10 cellular contexts compared by ENCODE assay signal in the genomic region with DNA sequence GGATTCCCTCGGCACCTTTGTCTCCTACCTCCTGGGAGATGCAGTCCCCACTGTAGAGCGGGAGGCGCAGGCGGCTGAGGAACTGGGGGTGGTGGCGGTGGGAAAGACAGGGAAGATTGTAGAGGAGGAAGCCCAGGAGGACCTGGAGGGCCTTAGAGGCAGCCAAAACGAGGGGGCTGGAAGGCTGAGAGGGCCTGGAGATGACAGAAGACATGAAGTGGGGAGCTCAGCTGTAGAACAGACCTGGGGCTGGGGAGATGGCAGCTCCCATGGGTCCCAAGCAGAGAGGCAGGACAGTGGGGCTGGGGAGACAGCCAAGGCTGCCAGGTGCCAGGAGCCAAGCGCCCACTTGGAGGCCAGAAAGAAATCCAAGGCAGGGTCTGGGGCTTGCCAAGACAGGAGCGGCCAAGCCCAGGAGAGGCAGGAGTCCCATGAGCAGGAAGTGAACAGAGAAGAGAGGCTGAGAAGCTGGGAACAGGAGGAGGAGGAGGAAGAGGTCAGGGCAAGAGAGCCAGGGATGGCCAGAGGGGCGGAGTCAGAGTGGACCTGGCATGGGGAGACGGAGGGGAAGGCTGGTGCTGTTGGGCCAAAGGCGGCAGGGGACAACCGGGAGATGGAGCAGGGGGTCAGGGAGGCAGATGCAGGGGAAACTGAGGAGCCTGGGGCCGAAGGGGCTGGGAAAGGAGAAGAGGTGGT. TPM values are rescaled to one million over a fixed set of nuclear protein-coding genes. Genes with fewer than 3 reads are reported as not detected.
DNase-seq lines count a peak whose midpoint lies in the region; ATAC-seq and TF ChIP-seq lines count a peak whose summit lies in the region.
"Had no signal": no experiment of that assay in that cellular context is flagged by ENCODE, and none has a peak within 500 bp of the region (broad histone marks: within the 10 kb centered on the region; RNA-seq: fewer than 3 reads in every experiment).

No MANE protein-coding gene starts in this region.

- no peak overlapping the region for H3K9ac ChIP-seq in mesenchymal stem cell (ENCODE audit: low read length)

- H2BK5ac ChIP-seq in mesenchymal stem cell (ENCODE audit: low read depth, low read length, poor library complexity, severe bottlenecking), result no peak overlapping the region

- H3K36me3 Mint-ChIP-seq in activated T-helper 2 cell treated with anti-CD3 and anti-CD28 coated beads, Interferon-gamma antibody, Interleukin-2, Interleukin-4, amounts not matched to agents 10 μg/mL and 5 μg/mL and 100 μg/mL, durations not matched to agents 14 hours and 24 hours and 36 hours (ENCODE audit: low read depth), result peaks cover 27% of the 10 kb centered on the region

- H3K4me1 ChIP-seq in heart left ventricle (peaks cover 0 to 46% (median 8%) of the 10 kb centered on the region in 12 donors), mesenchymal stem cell (ENCODE audit: control insufficient read depth, insufficient read depth, low read depth, low read length) (peaks cover 4% of the 10 kb centered on the region), upper lobe of left lung (peaks cover 12 to 38% (median 25%) of the 10 kb centered on the region in 4 donors)

- 78 to 81% (median 79%) methylated on average over 13 of the region's 13 CpGs for WGBS in heart left ventricle, 4 donors
- 85% methylated on average over 13 of the region's 13 CpGs for WGBS in mesenchymal stem cell
- 71 to 72% methylated on average over 13 of the region's 13 CpGs for WGBS in upper lobe of left lung, 2 donors

- H3K9me3 Mint-ChIP-seq in activated T-helper 2 cell treated with anti-CD3 and anti-CD28 coated beads, Interferon-gamma antibody, Interleukin-2, Interleukin-4, amounts not matched to agents 10 μg/mL and 5 μg/mL and 100 μg/mL, durations not matched to agents 14 hours and 24 hours and 36 hours, result no peaks in the 10 kb centered on the region

- TF ChIP-seq POLR2A in heart left ventricle (IDR thresholded peaks at IDR 0.05), result no peak
- no peak for TF ChIP-seq POLR2A in upper lobe of left lung (IDR thresholded peaks at IDR 0.05)

- no peaks in the 10 kb centered on the region for H3K27me3 ChIP-seq in heart left ventricle
- peaks cover 0 to 24% of the 10 kb centered on the region in 2 experiments for H3K27me3 ChIP-seq in mesenchymal stem cell (ENCODE audit: control insufficient read depth in 1 of 2, insufficient read depth in 1 of 2, low read length in 2 of 2)
- no peaks in the 10 kb centered on the region for H3K27me3 ChIP-seq in upper lobe of left lung

- no peak overlapping the region for H2AK5ac ChIP-seq in mesenchymal stem cell (ENCODE audit: low read length, severe bottlenecking)

- H3K23ac ChIP-seq in mesenchymal stem cell (ENCODE audit: low read length in 2 of 2), result no peak overlapping the region

- H3K9me3 ChIP-seq in heart left ventricle (no peaks in the 10 kb centered on the region), mesenchymal stem cell (ENCODE audit: control insufficient read depth, low read length) (no peaks in the 10 kb centered on the region), upper lobe of left lung (no peaks in the 10 kb centered on the region)

- H3K4me2 ChIP-seq in mesenchymal stem cell (ENCODE audit: low read length, poor library complexity, severe bottlenecking), result no peak overlapping the region

- H3K4me3 ChIP-seq in heart left ventricle (peak overlapping the region in 8 of 12 donors; percentile 4 to 59 (median 24)), mesenchymal stem cell (ENCODE audit: insufficient read depth in 1 of 2, low read depth in 1 of 2, low read length in 2 of 2) (no peak overlapping the region), upper lobe of left lung (peak overlapping the region in 3 of 4 donors; percentile 22 to 51 (median 34))

- peak overlapping the region; percentile 99 for H3K27ac Mint-ChIP-seq in activated T-helper 2 cell treated with anti-CD3 and anti-CD28 coated beads, Interferon-gamma antibody, Interleukin-2, Interleukin-4, amounts not matched to agents 10 μg/mL and 5 μg/mL and 100 μg/mL, durations not matched to agents 14 hours and 24 hours and 36 hours

- H3K36me3 ChIP-seq in heart left ventricle, result peaks cover 0 to 8% (median 0%) of the 10 kb centered on the region in 9 donors
- H3K36me3 ChIP-seq in mesenchymal stem cell (ENCODE audit: control insufficient read depth in 1 of 2, insufficient read depth in 2 of 2, low read depth in 1 of 2, low read length in 2 of 2), result no peaks in the 10 kb centered on the region
- H3K36me3 ChIP-seq in upper lobe of left lung, result no peaks in the 10 kb centered on the region

- H3K14ac ChIP-seq in mesenchymal stem cell (ENCODE audit: low read length in 2 of 2), result no peak overlapping the region

- H4K91ac ChIP-seq in mesenchymal stem cell (ENCODE audit: low read length), result no peak overlapping the region

- H3K4me3 Mint-ChIP-seq in activated T-helper 2 cell treated with anti-CD3 and anti-CD28 coated beads, Interferon-gamma antibody, Interleukin-2, Interleukin-4, amounts not matched to agents 10 μg/mL and 5 μg/mL and 100 μg/mL, durations not matched to agents 14 hours and 24 hours and 36 hours (ENCODE audit: low read depth), result peak overlapping the region; percentile 76

- no peak overlapping the region for H2BK12ac ChIP-seq in mesenchymal stem cell (ENCODE audit: low read length in 2 of 2)

- peak overlapping the region; percentile 10 for H4K8ac ChIP-seq in mesenchymal stem cell (ENCODE audit: low read length)

- no peak for TF ChIP-seq EP300 in upper lobe of left lung (IDR thresholded peaks at IDR 0.05)

- peaks cover 7% of the 10 kb centered on the region for H3K79me1 ChIP-seq in mesenchymal stem cell (replicated peaks; ENCODE audit: low read length, poor library complexity, severe bottlenecking)

- no peak overlapping the region for H2BK15ac ChIP-seq in mesenchymal stem cell (ENCODE audit: low read depth, poor library complexity, severe bottlenecking)

- H2BK120ac ChIP-seq in mesenchymal stem cell (ENCODE audit: low read depth, low read length), result no peak overlapping the region

- DNase-seq in heart left ventricle (peak in 1 of 5 donors; percentile 43), cardiac septum (ENCODE audit: low spot score) (no peak), mesenchymal stem cell (no peak), upper lobe of left lung (no peak), GDM1 (lab: John Stamatoyannopoulos, UW) (no peak), GF-D8 (lab: John Stamatoyannopoulos, UW) (no peak), amygdala (lab: John Stamatoyannopoulos, UW) (no peak)
- no peak for DNase-seq in activated T-helper 2 cell treated with anti-CD3 and anti-CD28 coated beads, Interferon-gamma antibody, Interleukin-2, Interleukin-4, amounts not matched to agents 10 μg/mL and 5 μg/mL and 100 μg/mL, durations not matched to agents 14 hours and 24 hours and 36 hours (ENCODE audit: low spot score)
- DNase-seq: occipital lobe had no signal

- peaks cover 37% of the 10 kb centered on the region for H3K4me1 Mint-ChIP-seq in activated T-helper 2 cell treated with anti-CD3 and anti-CD28 coated beads, Interferon-gamma antibody, Interleukin-2, Interleukin-4, amounts not matched to agents 10 μg/mL and 5 μg/mL and 100 μg/mL, durations not matched to agents 14 hours and 24 hours and 36 hours (ENCODE audit: low read depth)

- no peaks in the 10 kb centered on the region for H3K27me3 Mint-ChIP-seq in activated T-helper 2 cell treated with anti-CD3 and anti-CD28 coated beads, Interferon-gamma antibody, Interleukin-2, Interleukin-4, amounts not matched to agents 10 μg/mL and 5 μg/mL and 100 μg/mL, durations not matched to agents 14 hours and 24 hours and 36 hours (ENCODE audit: low read depth)

- no peak for ATAC-seq in heart left ventricle
- ATAC-seq in upper lobe of left lung (ENCODE audit: low FRiP score in 2 of 2), result no peak

- intact Hi-C loops in heart left ventricle (cut with DNase I) (loop anchor here in 3 of 10 donors (5.0 to 10.0 kb wide), 4 partner anchors 47 to 200 kb away; partner anchors contain the start of genes SBK1 (in 1 of the 3) and SGF29 (in 1 of the 3)), cardiac septum (cut with DNase I) (loop anchor here (10.0 kb wide), 1 partner anchor 450 kb away; no protein-coding TSS in a partner anchor)
- intact Hi-C loops in activated T-helper 2 cell treated with anti-CD3 and anti-CD28 coated beads, Interferon-gamma antibody, Interleukin-2, Interleukin-4, amounts not matched to agents 10 μg/mL and 5 μg/mL and 100 μg/mL, durations not matched to agents 14 hours and 24 hours and 36 hours (cut with micrococcal nuclease), result no loop called here

- H3K27ac ChIP-seq in heart left ventricle, result peak overlapping the region in 4 of 12 donors; percentile 45 to 99 (median 48)
- H3K27ac ChIP-seq in mesenchymal stem cell (ENCODE audit: low read length, poor library complexity, severe bottlenecking), result no peak overlapping the region
- peak overlapping the region; percentile 75 to 98 (median 88) for H3K27ac ChIP-seq in upper lobe of left lung

- peak overlapping the region; percentile 30 for H2AFZ ChIP-seq in mesenchymal stem cell (ENCODE audit: low read depth, low read length)

- H3K4ac ChIP-seq in mesenchymal stem cell (ENCODE audit: low read depth in 1 of 2, low read length in 2 of 2), result no peak overlapping the region

- TF ChIP-seq CTCF in heart left ventricle (IDR thresholded peaks at IDR 0.05) (no peak), upper lobe of left lung (IDR thresholded peaks at IDR 0.05) (no peak)

- no peak overlapping the region for H3K18ac ChIP-seq in mesenchymal stem cell (ENCODE audit: low read depth in 1 of 2, low read length in 2 of 2)

RNA-seq across cellular contexts. Expression of gene APOBR, which starts 0.8 kb away (rescaled TPM):
- total RNA-seq in heart left ventricle (1 to 10 TPM in 3 of 9 donors, under 1 TPM in 6; 0.15 to 4.7 (median 0.79) TPM), cardiac septum (0.51 TPM), upper lobe of left lung (10 to 100 TPM; 17.0 to 45.0 (median 33.4) TPM)
- polyA plus RNA-seq in heart left ventricle, result 1 to 10 TPM in 1 of 2 donors, under 1 TPM in 1; 0.50 to 1.4 TPM
- 7.7 and 7.8 TPM in 2 replicates for total RNA-seq in activated T-helper 2 cell treated with anti-CD3 and anti-CD28 coated beads, Interferon-gamma antibody, Interleukin-2, Interleukin-4, amounts not matched to agents 10 μg/mL and 5 μg/mL and 100 μg/mL, durations not matched to agents 14 hours and 24 hours and 36 hours
- 0.01 TPM for polyA plus RNA-seq in mesenchymal stem cell (2013, experiment 1 of 2)
- 0.03 TPM for polyA plus RNA-seq in mesenchymal stem cell (2013, experiment 2 of 2)
- total RNA-seq: glomerular endothelial cell, occipital lobe had no signal

RNA-seq across cellular contexts. Expression of gene CLN3, which starts 3.4 kb away (rescaled TPM):
- total RNA-seq in heart left ventricle (10 to 100 TPM in 8 of 9 donors, 1 to 10 TPM in 1; 9.6 to 23.9 (median 14.2) TPM), cardiac septum (9.1 TPM), upper lobe of left lung (10 to 100 TPM; 39.5 to 96.4 (median 56.2) TPM)
- 10 to 100 TPM in 1 of 2 donors, 1 to 10 TPM in 1; 8.8 to 23.4 TPM for polyA plus RNA-seq in heart left ventricle
- 26.5 and 30.1 TPM in 2 replicates for total RNA-seq in activated T-helper 2 cell treated with anti-CD3 and anti-CD28 coated beads, Interferon-gamma antibody, Interleukin-2, Interleukin-4, amounts not matched to agents 10 μg/mL and 5 μg/mL and 100 μg/mL, durations not matched to agents 14 hours and 24 hours and 36 hours
- polyA plus RNA-seq in mesenchymal stem cell (2013, experiment 1 of 2), result 37.1 TPM
- polyA plus RNA-seq in mesenchymal stem cell (2013, experiment 2 of 2), result 37.0 TPM

RNA-seq across cellular contexts. Expression of gene IL27, which starts 11.4 kb away (rescaled TPM):
- total RNA-seq in heart left ventricle (1 to 10 TPM in 1 of 9 donors, not detected in 8; 1.4 TPM), cardiac septum (not detected), upper lobe of left lung (1 to 10 TPM in 1 of 6 donors, under 1 TPM in 1, not detected in 4; 0.89 to 1.4 TPM)
- polyA plus RNA-seq in heart left ventricle, result under 1 TPM; 0.07 to 0.34 TPM
- not detected in 2 replicates for total RNA-seq in activated T-helper 2 cell treated with anti-CD3 and anti-CD28 coated beads, Interferon-gamma antibody, Interleukin-2, Interleukin-4, amounts not matched to agents 10 μg/mL and 5 μg/mL and 100 μg/mL, durations not matched to agents 14 hours and 24 hours and 36 hours
- not detected for polyA plus RNA-seq in mesenchymal stem cell (2013, experiment 1 of 2)
- not detected for polyA plus RNA-seq in mesenchymal stem cell (2013, experiment 2 of 2)
- total RNA-seq: glomerular endothelial cell, occipital lobe had no signal

RNA-seq across cellular contexts. Expression of gene NPIPB7, which starts 23.1 kb away (rescaled TPM):
- total RNA-seq in heart left ventricle (not detected), cardiac septum (not detected), upper lobe of left lung (under 1 TPM in 2 of 6 donors, not detected in 4; 0.17 to 0.20 TPM)
- polyA plus RNA-seq in heart left ventricle, result under 1 TPM in 1 of 2 donors, not detected in 1; 0.07 TPM
- not detected in 2 replicates for total RNA-seq in activated T-helper 2 cell treated with anti-CD3 and anti-CD28 coated beads, Interferon-gamma antibody, Interleukin-2, Interleukin-4, amounts not matched to agents 10 μg/mL and 5 μg/mL and 100 μg/mL, durations not matched to agents 14 hours and 24 hours and 36 hours
- 0.06 TPM for polyA plus RNA-seq in mesenchymal stem cell (2013, experiment 1 of 2)
- polyA plus RNA-seq in mesenchymal stem cell (2013, experiment 2 of 2), result 0.04 TPM
- total RNA-seq: glomerular endothelial cell, occipital lobe had no signal

RNA-seq across cellular contexts. Expression of gene NUPR1, which starts 43.5 kb away (rescaled TPM):
- total RNA-seq in heart left ventricle (10 to 100 TPM in 8 of 9 donors, 1 to 10 TPM in 1; 5.7 to 43.8 (median 26.2) TPM), cardiac septum (50.2 TPM), upper lobe of left lung (100 to 1,000 TPM in 4 of 6 donors, 10 to 100 TPM in 2; 34.1 to 294 (median 119) TPM)
- 100 to 1,000 TPM in 1 of 2 donors, 10 to 100 TPM in 1; 64.9 to 103 TPM for polyA plus RNA-seq in heart left ventricle
- not detected in 2 replicates for total RNA-seq in activated T-helper 2 cell treated with anti-CD3 and anti-CD28 coated beads, Interferon-gamma antibody, Interleukin-2, Interleukin-4, amounts not matched to agents 10 μg/mL and 5 μg/mL and 100 μg/mL, durations not matched to agents 14 hours and 24 hours and 36 hours
- 21.6 TPM for polyA plus RNA-seq in mesenchymal stem cell (2013, experiment 1 of 2)
- polyA plus RNA-seq in mesenchymal stem cell (2013, experiment 2 of 2), result 21.0 TPM

Comparison
In these comparisons a context has a peak if more than half of its experiments do, and no peak if none do; other contexts are left out.
1. H3K4me3 ChIP-seq: peak in heart left ventricle (8 of 12) and upper lobe of left lung (3 of 4); none in mesenchymal stem cell (0 of 2).